1 cellular context compared by ENCODE assay signal in genomic region chr2:188369365-188369764, GRCh38.
TF ChIP-seq lines count a peak whose summit lies in the region.

No MANE protein-coding gene starts in this region.

TF ChIP-seq in H1, 55 proteins besides CTCF, POLR2A, EP300 and RAD21:
- TF ChIP-seq JUN (IDR thresholded peaks at IDR 0.05; ENCODE audit: low read depth, low read length) (no peak), POU5F1 (IDR thresholded peaks at IDR 0.05; ENCODE audit: low read depth, low read length) (no peak), CREB1 (IDR thresholded peaks at IDR 0.05) (no peak)
